20 cellular contexts compared by ENCODE assay signal in genomic region chr17:69122065-69122464, GRCh38. TPM values are rescaled to one million over a fixed set of nuclear protein-coding genes. Genes with fewer than 3 reads are reported as not detected.
A peak's percentile ranks its signal among the peaks of the same experiment; 100 is the strongest.
DNase-seq lines count a peak whose midpoint lies in the region; ATAC-seq, FAIRE-seq and TF ChIP-seq lines count a peak whose summit lies in the region.
"Had no signal": no experiment of that assay in that cellular context is flagged by ENCODE, and none has a peak within 500 bp of the region (broad histone marks: within the 10 kb centered on the region; RNA-seq: fewer than 3 reads in every experiment).

No MANE protein-coding gene starts in this region.

- H3K4me1 ChIP-seq in HepG2 (ENCODE audit: insufficient read depth, low read length): peaks cover 14% of the 10 kb centered on the region

- 0 out of 5 replicates have a peak, but pooled peaks cover 0 to 4% of the 10 kb centered on the region in 2 experiments for H3K27me3 ChIP-seq in HepG2 (ENCODE audit: control insufficient read depth in 1 of 2, insufficient read depth in 2 of 2, low read length in 2 of 2)

- TF ChIP-seq RAD21 in HepG2 (CRISPR knock-in tag; IDR thresholded peaks at IDR 0.05): no peak

- CTCF ChIA-PET in HepG2 (lab: Yijun Ruan, JAX; ENCODE audit: low intra/inter-chr PET ratio, low total read pairs): no interaction called here

- peaks cover 50% of the 10 kb centered on the region for H3K9me3 Mint-ChIP-seq in dendritic cell treated with granulocyte-macrophage colony-stimulating factor and Interleukin-4, amounts not matched to agents 40 ng/mL and 50 ng/mL, for 4 days
- no peaks in the 10 kb centered on the region for H3K9me3 Mint-ChIP-seq in memory B cell
- no peaks in the 10 kb centered on the region for H3K9me3 Mint-ChIP-seq in chondrocyte (ENCODE audit: low read depth)

- peaks cover 82% of the 10 kb centered on the region for H3K36me3 Mint-ChIP-seq in dendritic cell treated with granulocyte-macrophage colony-stimulating factor and Interleukin-4, amounts not matched to agents 40 ng/mL and 50 ng/mL, for 4 days (ENCODE audit: low read depth)
- H3K36me3 Mint-ChIP-seq in memory B cell: peaks cover 4% of the 10 kb centered on the region
- H3K36me3 Mint-ChIP-seq in chondrocyte (ENCODE audit: low read depth): no peaks in the 10 kb centered on the region
- H3K36me3 Mint-ChIP-seq: CD4-positive, alpha-beta memory T cell had no signal

- ATAC-seq in HepG2 (no peak; the same call in 2 of the 3 replicates), memory B cell (ENCODE audit: low read depth) (no peak), GM19463 (IDR thresholded peaks at IDR 0.05; ENCODE audit: unreplicated experiment) (no peak)
- ATAC-seq: HCT116 had no signal

- no peaks in the 10 kb centered on the region for H3K79me2 ChIP-seq in HepG2 (ENCODE audit: insufficient read depth, low read length)

- peak overlapping the region; percentile 76 for H3K27ac Mint-ChIP-seq in dendritic cell treated with granulocyte-macrophage colony-stimulating factor and Interleukin-4, amounts not matched to agents 40 ng/mL and 50 ng/mL, for 4 days
- H3K27ac Mint-ChIP-seq in memory B cell: peak overlapping the region; percentile 59
- no peak overlapping the region for H3K27ac Mint-ChIP-seq in chondrocyte (ENCODE audit: unreplicated experiment)
- H3K27ac Mint-ChIP-seq: CD4-positive, alpha-beta memory T cell had no signal

- in situ Hi-C loops in HepG2 (cut with HindIII; ENCODE audit: extremely low pct_ligation_motif_present, low pct_unique_long_range_greater_than_20kb): no loop called here

- POLR2A ChIA-PET in HepG2 (lab: Yijun Ruan, JAX): interaction anchor here (0.9 kb wide), 1 partner anchor 20 kb away, joined by 3 read pairs; the partner anchor contains the start of gene ABCA6

- no peaks in the 10 kb centered on the region for H3K36me3 ChIP-seq in HepG2 (replicated peaks in 1 of 2; ENCODE audit: control insufficient read depth in 1 of 2, insufficient read depth in 2 of 2, low read length in 2 of 2)

- H3K4me3 Mint-ChIP-seq in dendritic cell treated with granulocyte-macrophage colony-stimulating factor and Interleukin-4, amounts not matched to agents 40 ng/mL and 50 ng/mL, for 4 days: no peak overlapping the region
- no peak overlapping the region for H3K4me3 Mint-ChIP-seq in memory B cell
- no peak overlapping the region for H3K4me3 Mint-ChIP-seq in chondrocyte (ENCODE audit: unreplicated experiment)
- H3K4me3 Mint-ChIP-seq: CD4-positive, alpha-beta memory T cell had no signal

- no peak overlapping the region for H3K4me3 ChIP-seq in HepG2 (replicated peaks in 1 of 3; ENCODE audit: insufficient read depth in 1 of 3, low read depth in 2 of 3, low read length in 3 of 3)
- H3K4me3 ChIP-seq: GM23248 had no signal

- peaks cover 41% of the 10 kb centered on the region for H3K4me1 Mint-ChIP-seq in dendritic cell treated with granulocyte-macrophage colony-stimulating factor and Interleukin-4, amounts not matched to agents 40 ng/mL and 50 ng/mL, for 4 days (ENCODE audit: low read depth)
- H3K4me1 Mint-ChIP-seq in memory B cell (peaks cover 9% of the 10 kb centered on the region), chondrocyte (ENCODE audit: low read depth) (no peaks in the 10 kb centered on the region)
- H3K4me1 Mint-ChIP-seq: CD4-positive, alpha-beta memory T cell had no signal

- BruUV-seq in HepG2 (replicated peaks; lab: Mats Ljungman, UMichigan): no TSS peak

- FAIRE-seq in HepG2 (lab: Jason Lieb, UNC): no peak
- FAIRE-seq: GM12892, H1 had no signal

- peak overlapping the region; percentile 42 for H3K4me2 ChIP-seq in HepG2 (ENCODE audit: low read depth, low read length)

- TF ChIP-seq CTCF in HepG2 (CRISPR knock-in tag; IDR thresholded peaks at IDR 0.05): no peak
- no peak for TF ChIP-seq CTCF in chondrocyte (IDR thresholded peaks at IDR 0.05)

- no peak for TF ChIP-seq POLR2A in HepG2 (IDR thresholded peaks at IDR 0.05; ENCODE audit: insufficient read depth in 1 of 2, low read depth in 2 of 2, low read length in 2 of 2)

- no peak overlapping the region for H2AFZ ChIP-seq in HepG2 (ENCODE audit: low read length)
- H2AFZ ChIP-seq: GM23248 had no signal

- H3K27ac ChIP-seq in HepG2 (ENCODE audit: extremely low read length, insufficient read depth, low read length): no peak overlapping the region
- H3K27ac ChIP-seq: GM23248 had no signal

- DNase-seq in HepG2 (ENCODE audit: low spot score): no peak
- no peak for DNase-seq in memory B cell (ENCODE audit: low spot score in 2 of 2)
- no peak for DNase-seq in chondrocyte (ENCODE audit: low spot score)
- no peak for DNase-seq in activated naive CD4-positive, alpha-beta T cell treated with Interleukin-2 at 50 U/mL for 16 hours
- DNase-seq in GDM1 (lab: John Stamatoyannopoulos, UW): no peak
- DNase-seq: C1 segment of cervical spinal cord; Calu3; CD4-positive, alpha-beta memory T cell; COR-L47; DMS53; DMS79 treated with DMSO at 0.1 percent for 48 hours; GM23248; H7 had no signal

- H3K9me3 ChIP-seq in HepG2 (ENCODE audit: low read length): no peaks in the 10 kb centered on the region

- H4K20me1 ChIP-seq in HepG2 (ENCODE audit: insufficient read depth, low read length): no peaks in the 10 kb centered on the region

- 9% methylated on average over 5 of the region's 5 CpGs for WGBS in HepG2 (ENCODE audit: low lambda C conversion rate)

- H3K27me3 Mint-ChIP-seq in dendritic cell treated with granulocyte-macrophage colony-stimulating factor and Interleukin-4, amounts not matched to agents 40 ng/mL and 50 ng/mL, for 4 days: no peaks in the 10 kb centered on the region
- H3K27me3 Mint-ChIP-seq in memory B cell (no peaks in the 10 kb centered on the region), chondrocyte (ENCODE audit: low read depth) (no peaks in the 10 kb centered on the region)
- H3K27me3 Mint-ChIP-seq: CD4-positive, alpha-beta memory T cell had no signal

- H3K9ac ChIP-seq in HepG2 (ENCODE audit: insufficient read depth, low read depth, low read length): no peak overlapping the region
- H3K9ac ChIP-seq: GM23248 had no signal

- intact Hi-C loops in dendritic cell treated with granulocyte-macrophage colony-stimulating factor and Interleukin-4, amounts not matched to agents 40 ng/mL and 50 ng/mL, for 4 days (cut with micrococcal nuclease): loop anchor here (10.0 kb wide), 2 partner anchors 53 to 347 kb away; no protein-coding TSS in a partner anchor
- intact Hi-C loops in HepG2 (cut with micrococcal nuclease; ENCODE audit: unreplicated experiment): no loop called here

- TF ChIP-seq EP300 in HepG2 (IDR thresholded peaks at IDR 0.05; ENCODE audit: low read depth in 2 of 2, low read length in 2 of 2): no peak
- TF ChIP-seq EP300 in HepG2 (CRISPR knock-in tag; IDR thresholded peaks at IDR 0.05; ENCODE audit: borderline replicate concordance): no peak

TF ChIP-seq in HepG2, 621 proteins besides CTCF, POLR2A, EP300 and RAD21 (continues in another document):
- no peak for TF ChIP-seq ATF7-NPFF (CRISPR knock-in tag; IDR thresholded peaks at IDR 0.05; ENCODE audit: low read depth)
- no peak for TF ChIP-seq TAF15 (IDR thresholded peaks at IDR 0.05; ENCODE audit: low read depth, low read length, poor library complexity, severe bottlenecking)
- TF ChIP-seq ZBTB20 (CRISPR knock-in tag; IDR thresholded peaks at IDR 0.05; ENCODE audit: borderline replicate concordance, low read depth): no peak
- no peak for TF ChIP-seq ZNF746 (CRISPR knock-in tag; IDR thresholded peaks at IDR 0.05)
- no peak for TF ChIP-seq ZNF761 (CRISPR knock-in tag; conservative IDR thresholded peaks at IDR 0.05)

RNA-seq across cellular contexts. Expression of gene ABCA6, which starts 19.6 kb away (rescaled TPM):
- total RNA-seq in HepG2 (2016; rRNA removed; fragmentation: Illumina TruSeq; extraction: Trizol): 0.11 TPM in 1 of 2 replicates, not detected in the other
- not detected in 2 replicates for total RNA-seq in HepG2 (2016; cell fraction: cytosol; rRNA removed; fragmentation: Illumina TruSeq; extraction: Trizol; ENCODE audit: low read depth)
- not detected in 2 replicates for total RNA-seq in HepG2 (2016; cell fraction: insoluble cytoplasmic fraction; rRNA removed; fragmentation: Illumina TruSeq; extraction: Trizol)
- not detected in 2 replicates for total RNA-seq in HepG2 (2016; cell fraction: membrane; rRNA removed; fragmentation: Illumina TruSeq; extraction: Trizol)
- total RNA-seq in HepG2 (2016; cell fraction: nucleus; rRNA removed; fragmentation: Illumina TruSeq; extraction: Trizol): not detected in 2 replicates
- polyA plus RNA-seq in HepG2 (2011; rRNA removed): 0.05 and 0.17 TPM in 2 replicates
- polyA plus RNA-seq in HepG2 (2011; cell fraction: cytosol; rRNA removed): 0.05 and 0.13 TPM in 2 replicates
- polyA plus RNA-seq in HepG2 (2011; cell fraction: nucleus; rRNA removed): 0.09 and 0.11 TPM in 2 replicates
- 0.04 TPM in 1 of 2 replicates, not detected in the other for polyA plus RNA-seq in HepG2 (2012)
- polyA plus RNA-seq in HepG2 (2016; cell fraction: cytosol; fragmentation: Illumina TruSeq; extraction: Trizol; ENCODE audit: low read depth): not detected in 2 replicates
- polyA plus RNA-seq in HepG2 (2016; cell fraction: insoluble cytoplasmic fraction; fragmentation: Illumina TruSeq; extraction: Trizol; ENCODE audit: low read depth): not detected in 2 replicates
- polyA plus RNA-seq in HepG2 (2016; cell fraction: membrane; fragmentation: Illumina TruSeq; extraction: Trizol; ENCODE audit: low read depth): not detected in 2 replicates
- polyA plus RNA-seq in HepG2 (2016; cell fraction: nucleus; fragmentation: Illumina TruSeq; extraction: Trizol; ENCODE audit: insufficient read depth, low read depth): not detected in 2 replicates
- not detected in 2 replicates for polyA minus RNA-seq in HepG2 (2011; rRNA and poly(A)+ RNA removed; ENCODE audit: low replicate concordance)
- not detected in 2 replicates for polyA minus RNA-seq in HepG2 (2011; cell fraction: cytosol; rRNA and poly(A)+ RNA removed)
- 0.13 and 0.25 TPM in 2 replicates for polyA minus RNA-seq in HepG2 (2011; cell fraction: nucleus; rRNA and poly(A)+ RNA removed)
- 0.26 to 0.46 TPM (median 0.30 TPM) in 3 replicates for total RNA-seq in chondrocyte
- total RNA-seq: A172, Calu3, Daoy, H1, H7 had no signal
- polyA plus RNA-seq: CD4-positive, alpha-beta memory T cell; H1 had no signal
